In the genomic region with DNA sequence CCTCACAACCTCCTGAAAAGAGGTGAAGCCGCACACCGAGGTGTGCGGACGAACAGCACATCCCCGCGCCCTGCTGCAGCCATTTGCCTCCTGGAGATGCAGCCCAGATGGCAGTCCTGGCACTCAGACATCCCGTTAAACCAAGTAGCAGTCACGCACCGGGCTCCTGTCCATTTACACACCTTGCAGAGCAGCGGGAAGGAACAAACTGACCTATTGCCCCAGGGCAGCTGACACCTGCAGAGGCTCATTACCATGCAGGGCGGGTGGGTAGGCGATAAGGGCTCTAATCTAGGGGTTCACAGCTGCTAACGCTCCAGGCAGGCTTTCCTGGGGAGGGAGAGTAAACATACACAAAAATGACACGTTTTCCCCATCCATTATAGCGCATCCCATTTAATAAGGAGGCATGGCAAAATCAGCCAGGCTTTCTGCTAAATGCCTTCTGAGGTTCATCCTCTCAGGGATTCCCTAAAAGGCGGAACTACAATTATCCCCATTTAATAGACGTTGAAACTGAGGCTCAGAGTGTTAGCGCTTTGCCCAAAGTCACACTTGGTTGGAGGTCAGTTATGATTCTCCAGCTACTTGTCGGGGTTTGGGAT, we compare ENCODE assay signal across 1 cellular context.
TF ChIP-seq lines count a peak whose summit lies in the region.

No MANE protein-coding gene starts in this region.

TF ChIP-seq in K562, 482 proteins besides CTCF, POLR2A, EP300 and RAD21 (continued from another document and continues in another):
- TF ChIP-seq EZH2 (IDR thresholded peaks at IDR 0.05; ENCODE audit: borderline replicate concordance, low read depth, low read length) (no peak), FOXJ2 (tag; IDR thresholded peaks at IDR 0.05) (peak; percentile 21; the same call in 1 of the 2 replicates), KDM4B (IDR thresholded peaks at IDR 0.05; ENCODE audit: borderline replicate concordance in 2 of 2, low read depth in 1 of 2) (0 out of 4 replicates have a peak, but pooled peaks of 1 of the 2 experiments have one; percentile 19), TAL1 (IDR thresholded peaks at IDR 0.05) (peak; percentile 93), LEF1 (IDR thresholded peaks at IDR 0.05) (0 out of 2 replicates have a peak, but pooled peaks have one; percentile 51), CBFA2T2 (conservative IDR thresholded peaks at IDR 0.05) (peak; percentile 97), RBM15 (IDR thresholded peaks at IDR 0.05; ENCODE audit: insufficient read depth, low read length) (no peak), ZNF316 (IDR thresholded peaks at IDR 0.05) (no peak), FOXP1 (CRISPR knock-in tag; IDR thresholded peaks at IDR 0.05) (peak; percentile 88; the same call in 1 of the 2 replicates), CBFA2T3 (IDR thresholded peaks at IDR 0.05) (peak; percentile 97), ETV1 (tag; conservative IDR thresholded peaks at IDR 0.05; ENCODE audit: low read depth) (peak; percentile 85), FOXM1 (IDR thresholded peaks at IDR 0.05; ENCODE audit: low read depth) (peak; percentile 74), FOXM1 (CRISPR knock-in tag; IDR thresholded peaks at IDR 0.05; ENCODE audit: low read depth) (no peak; the same call in 1 of the 2 replicates), DPF2 (IDR thresholded peaks at IDR 0.05) (peak; percentile 85), RBM39 (optimal IDR thresholded peaks at IDR 0.05; ENCODE audit: low read depth, low read length) (peak; percentile 79), RCOR1 (IDR thresholded peaks at IDR 0.05; ENCODE audit: borderline replicate concordance in 1 of 2, low read depth in 2 of 2, low read length in 2 of 2) (peak; percentile 64 to 89; a peak in 3 of 4 replicates), NR2C1 (IDR thresholded peaks at IDR 0.05) (peak; percentile 62), NR2C1 (tag; IDR thresholded peaks at IDR 0.05) (peak; percentile 49; the same call in 1 of the 2 replicates), KDM1A (IDR thresholded peaks at IDR 0.05) (peak; percentile 98 to 99), SPI1 (IDR thresholded peaks at IDR 0.05; ENCODE audit: borderline replicate concordance, low read depth, low read length) (no peak), NFIC (IDR thresholded peaks at IDR 0.05) (peak; percentile 88), ZFPM2 (CRISPR knock-in tag; IDR thresholded peaks at IDR 0.05) (no peak), YY1 (IDR thresholded peaks at IDR 0.05; ENCODE audit: borderline replicate concordance in 1 of 3, control insufficient read depth in 1 of 3, extremely low read depth in 1 of 3, insufficient read depth in 3 of 3, insufficient read length in 1 of 3, insufficient replicate concordance in 2 of 3, low read depth in 1 of 3, low read length in 2 of 3) (peak in 1 of 3 experiments; percentile 30), ZNF133 (CRISPR knock-in tag; IDR thresholded peaks at IDR 0.05) (no peak), BRD9 (IDR thresholded peaks at IDR 0.05; ENCODE audit: low read depth, partially characterized antibody) (peak; percentile 61), ATF1 (CRISPR knock-in tag; IDR thresholded peaks at IDR 0.05) (no peak), ATF1 (tag; IDR thresholded peaks at IDR 0.05) (peak; percentile 79), ESRRA (IDR thresholded peaks at IDR 0.05; ENCODE audit: borderline replicate concordance, low read depth) (peak; percentile 96), TBP (optimal IDR thresholded peaks at IDR 0.05; ENCODE audit: low read depth, low read length) (no peak), TAF9B (IDR thresholded peaks at IDR 0.05; ENCODE audit: partially characterized antibody) (peak; percentile 90), TEAD4 (IDR thresholded peaks at IDR 0.05; ENCODE audit: low read length) (peak; percentile 96), TEAD4 (CRISPR knock-in tag; IDR thresholded peaks at IDR 0.05; ENCODE audit: borderline replicate concordance) (no peak), NCOR1 (IDR thresholded peaks at IDR 0.05) (peak; percentile 92)
- TF ChIP-seq, protein P1, sequence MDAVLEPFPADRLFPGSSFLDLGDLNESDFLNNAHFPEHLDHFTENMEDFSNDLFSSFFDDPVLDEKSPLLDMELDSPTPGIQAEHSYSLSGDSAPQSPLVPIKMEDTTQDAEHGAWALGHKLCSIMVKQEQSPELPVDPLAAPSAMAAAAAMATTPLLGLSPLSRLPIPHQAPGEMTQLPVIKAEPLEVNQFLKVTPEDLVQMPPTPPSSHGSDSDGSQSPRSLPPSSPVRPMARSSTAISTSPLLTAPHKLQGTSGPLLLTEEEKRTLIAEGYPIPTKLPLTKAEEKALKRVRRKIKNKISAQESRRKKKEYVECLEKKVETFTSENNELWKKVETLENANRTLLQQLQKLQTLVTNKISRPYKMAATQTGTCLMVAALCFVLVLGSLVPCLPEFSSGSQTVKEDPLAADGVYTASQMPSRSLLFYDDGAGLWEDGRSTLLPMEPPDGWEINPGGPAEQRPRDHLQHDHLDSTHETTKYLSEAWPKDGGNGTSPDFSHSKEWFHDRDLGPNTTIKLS (IDR thresholded peaks at IDR 0.05; ENCODE audit: borderline replicate concordance, low read depth): peak; percentile 39; the same call in 1 of the 2 replicates
- TF ChIP-seq, protein P2, sequence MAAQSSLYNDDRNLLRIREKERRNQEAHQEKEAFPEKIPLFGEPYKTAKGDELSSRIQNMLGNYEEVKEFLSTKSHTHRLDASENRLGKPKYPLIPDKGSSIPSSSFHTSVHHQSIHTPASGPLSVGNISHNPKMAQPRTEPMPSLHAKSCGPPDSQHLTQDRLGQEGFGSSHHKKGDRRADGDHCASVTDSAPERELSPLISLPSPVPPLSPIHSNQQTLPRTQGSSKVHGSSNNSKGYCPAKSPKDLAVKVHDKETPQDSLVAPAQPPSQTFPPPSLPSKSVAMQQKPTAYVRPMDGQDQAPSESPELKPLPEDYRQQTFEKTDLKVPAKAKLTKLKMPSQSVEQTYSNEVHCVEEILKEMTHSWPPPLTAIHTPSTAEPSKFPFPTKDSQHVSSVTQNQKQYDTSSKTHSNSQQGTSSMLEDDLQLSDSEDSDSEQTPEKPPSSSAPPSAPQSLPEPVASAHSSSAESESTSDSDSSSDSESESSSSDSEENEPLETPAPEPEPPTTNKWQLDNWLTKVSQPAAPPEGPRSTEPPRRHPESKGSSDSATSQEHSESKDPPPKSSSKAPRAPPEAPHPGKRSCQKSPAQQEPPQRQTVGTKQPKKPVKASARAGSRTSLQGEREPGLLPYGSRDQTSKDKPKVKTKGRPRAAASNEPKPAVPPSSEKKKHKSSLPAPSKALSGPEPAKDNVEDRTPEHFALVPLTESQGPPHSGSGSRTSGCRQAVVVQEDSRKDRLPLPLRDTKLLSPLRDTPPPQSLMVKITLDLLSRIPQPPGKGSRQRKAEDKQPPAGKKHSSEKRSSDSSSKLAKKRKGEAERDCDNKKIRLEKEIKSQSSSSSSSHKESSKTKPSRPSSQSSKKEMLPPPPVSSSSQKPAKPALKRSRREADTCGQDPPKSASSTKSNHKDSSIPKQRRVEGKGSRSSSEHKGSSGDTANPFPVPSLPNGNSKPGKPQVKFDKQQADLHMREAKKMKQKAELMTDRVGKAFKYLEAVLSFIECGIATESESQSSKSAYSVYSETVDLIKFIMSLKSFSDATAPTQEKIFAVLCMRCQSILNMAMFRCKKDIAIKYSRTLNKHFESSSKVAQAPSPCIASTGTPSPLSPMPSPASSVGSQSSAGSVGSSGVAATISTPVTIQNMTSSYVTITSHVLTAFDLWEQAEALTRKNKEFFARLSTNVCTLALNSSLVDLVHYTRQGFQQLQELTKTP (IDR thresholded peaks at IDR 0.05; ENCODE audit: low read depth in 1 of 2, partially characterized antibody in 2 of 2): peak in 1 of 2 experiments; percentile 50
- TF ChIP-seq, protein P3, sequence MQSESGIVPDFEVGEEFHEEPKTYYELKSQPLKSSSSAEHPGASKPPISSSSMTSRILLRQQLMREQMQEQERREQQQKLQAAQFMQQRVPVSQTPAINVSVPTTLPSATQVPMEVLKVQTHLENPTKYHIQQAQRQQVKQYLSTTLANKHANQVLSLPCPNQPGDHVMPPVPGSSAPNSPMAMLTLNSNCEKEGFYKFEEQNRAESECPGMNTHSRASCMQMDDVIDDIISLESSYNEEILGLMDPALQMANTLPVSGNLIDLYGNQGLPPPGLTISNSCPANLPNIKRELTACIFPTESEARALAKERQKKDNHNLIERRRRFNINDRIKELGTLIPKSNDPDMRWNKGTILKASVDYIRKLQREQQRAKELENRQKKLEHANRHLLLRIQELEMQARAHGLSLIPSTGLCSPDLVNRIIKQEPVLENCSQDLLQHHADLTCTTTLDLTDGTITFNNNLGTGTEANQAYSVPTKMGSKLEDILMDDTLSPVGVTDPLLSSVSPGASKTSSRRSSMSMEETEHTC (IDR thresholded peaks at IDR 0.05): peak; percentile 65; the same call in 1 of the 2 replicates
- TF ChIP-seq, protein P4, sequence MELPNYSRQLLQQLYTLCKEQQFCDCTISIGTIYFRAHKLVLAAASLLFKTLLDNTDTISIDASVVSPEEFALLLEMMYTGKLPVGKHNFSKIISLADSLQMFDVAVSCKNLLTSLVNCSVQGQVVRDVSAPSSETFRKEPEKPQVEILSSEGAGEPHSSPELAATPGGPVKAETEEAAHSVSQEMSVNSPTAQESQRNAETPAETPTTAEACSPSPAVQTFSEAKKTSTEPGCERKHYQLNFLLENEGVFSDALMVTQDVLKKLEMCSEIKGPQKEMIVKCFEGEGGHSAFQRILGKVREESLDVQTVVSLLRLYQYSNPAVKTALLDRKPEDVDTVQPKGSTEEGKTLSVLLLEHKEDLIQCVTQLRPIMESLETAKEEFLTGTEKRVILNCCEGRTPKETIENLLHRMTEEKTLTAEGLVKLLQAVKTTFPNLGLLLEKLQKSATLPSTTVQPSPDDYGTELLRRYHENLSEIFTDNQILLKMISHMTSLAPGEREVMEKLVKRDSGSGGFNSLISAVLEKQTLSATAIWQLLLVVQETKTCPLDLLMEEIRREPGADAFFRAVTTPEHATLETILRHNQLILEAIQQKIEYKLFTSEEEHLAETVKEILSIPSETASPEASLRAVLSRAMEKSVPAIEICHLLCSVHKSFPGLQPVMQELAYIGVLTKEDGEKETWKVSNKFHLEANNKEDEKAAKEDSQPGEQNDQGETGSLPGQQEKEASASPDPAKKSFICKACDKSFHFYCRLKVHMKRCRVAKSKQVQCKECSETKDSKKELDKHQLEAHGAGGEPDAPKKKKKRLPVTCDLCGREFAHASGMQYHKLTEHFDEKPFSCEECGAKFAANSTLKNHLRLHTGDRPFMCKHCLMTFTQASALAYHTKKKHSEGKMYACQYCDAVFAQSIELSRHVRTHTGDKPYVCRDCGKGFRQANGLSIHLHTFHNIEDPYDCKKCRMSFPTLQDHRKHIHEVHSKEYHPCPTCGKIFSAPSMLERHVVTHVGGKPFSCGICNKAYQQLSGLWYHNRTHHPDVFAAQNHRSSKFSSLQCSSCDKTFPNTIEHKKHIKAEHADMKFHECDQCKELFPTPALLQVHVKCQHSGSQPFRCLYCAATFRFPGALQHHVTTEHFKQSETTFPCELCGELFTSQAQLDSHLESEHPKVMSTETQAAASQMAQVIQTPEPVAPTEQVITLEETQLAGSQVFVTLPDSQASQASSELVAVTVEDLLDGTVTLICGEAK (IDR thresholded peaks at IDR 0.05): 0 out of 2 replicates have a peak, but pooled peaks have one; percentile 11
- TF ChIP-seq, protein P4 (CRISPR knock-in tag; IDR thresholded peaks at IDR 0.05): no peak
- TF ChIP-seq, protein P5, sequence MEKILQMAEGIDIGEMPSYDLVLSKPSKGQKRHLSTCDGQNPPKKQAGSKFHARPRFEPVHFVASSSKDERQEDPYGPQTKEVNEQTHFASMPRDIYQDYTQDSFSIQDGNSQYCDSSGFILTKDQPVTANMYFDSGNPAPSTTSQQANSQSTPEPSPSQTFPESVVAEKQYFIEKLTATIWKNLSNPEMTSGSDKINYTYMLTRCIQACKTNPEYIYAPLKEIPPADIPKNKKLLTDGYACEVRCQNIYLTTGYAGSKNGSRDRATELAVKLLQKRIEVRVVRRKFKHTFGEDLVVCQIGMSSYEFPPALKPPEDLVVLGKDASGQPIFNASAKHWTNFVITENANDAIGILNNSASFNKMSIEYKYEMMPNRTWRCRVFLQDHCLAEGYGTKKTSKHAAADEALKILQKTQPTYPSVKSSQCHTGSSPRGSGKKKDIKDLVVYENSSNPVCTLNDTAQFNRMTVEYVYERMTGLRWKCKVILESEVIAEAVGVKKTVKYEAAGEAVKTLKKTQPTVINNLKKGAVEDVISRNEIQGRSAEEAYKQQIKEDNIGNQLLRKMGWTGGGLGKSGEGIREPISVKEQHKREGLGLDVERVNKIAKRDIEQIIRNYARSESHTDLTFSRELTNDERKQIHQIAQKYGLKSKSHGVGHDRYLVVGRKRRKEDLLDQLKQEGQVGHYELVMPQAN (IDR thresholded peaks at IDR 0.05; ENCODE audit: borderline replicate concordance): peak; percentile 61; the same call in 1 of the 2 replicates
- TF ChIP-seq, protein P6, sequence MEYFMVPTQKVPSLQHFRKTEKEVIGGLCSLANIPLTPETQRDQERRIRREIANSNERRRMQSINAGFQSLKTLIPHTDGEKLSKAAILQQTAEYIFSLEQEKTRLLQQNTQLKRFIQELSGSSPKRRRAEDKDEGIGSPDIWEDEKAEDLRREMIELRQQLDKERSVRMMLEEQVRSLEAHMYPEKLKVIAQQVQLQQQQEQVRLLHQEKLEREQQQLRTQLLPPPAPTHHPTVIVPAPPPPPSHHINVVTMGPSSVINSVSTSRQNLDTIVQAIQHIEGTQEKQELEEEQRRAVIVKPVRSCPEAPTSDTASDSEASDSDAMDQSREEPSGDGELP (CRISPR knock-in tag; IDR thresholded peaks at IDR 0.05; ENCODE audit: borderline replicate concordance): peak; percentile 98
- TF ChIP-seq, protein P7, sequence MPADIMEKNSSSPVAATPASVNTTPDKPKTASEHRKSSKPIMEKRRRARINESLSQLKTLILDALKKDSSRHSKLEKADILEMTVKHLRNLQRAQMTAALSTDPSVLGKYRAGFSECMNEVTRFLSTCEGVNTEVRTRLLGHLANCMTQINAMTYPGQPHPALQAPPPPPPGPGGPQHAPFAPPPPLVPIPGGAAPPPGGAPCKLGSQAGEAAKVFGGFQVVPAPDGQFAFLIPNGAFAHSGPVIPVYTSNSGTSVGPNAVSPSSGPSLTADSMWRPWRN (IDR thresholded peaks at IDR 0.05; ENCODE audit: low read depth): peak; percentile 44
